In the genomic region with DNA sequence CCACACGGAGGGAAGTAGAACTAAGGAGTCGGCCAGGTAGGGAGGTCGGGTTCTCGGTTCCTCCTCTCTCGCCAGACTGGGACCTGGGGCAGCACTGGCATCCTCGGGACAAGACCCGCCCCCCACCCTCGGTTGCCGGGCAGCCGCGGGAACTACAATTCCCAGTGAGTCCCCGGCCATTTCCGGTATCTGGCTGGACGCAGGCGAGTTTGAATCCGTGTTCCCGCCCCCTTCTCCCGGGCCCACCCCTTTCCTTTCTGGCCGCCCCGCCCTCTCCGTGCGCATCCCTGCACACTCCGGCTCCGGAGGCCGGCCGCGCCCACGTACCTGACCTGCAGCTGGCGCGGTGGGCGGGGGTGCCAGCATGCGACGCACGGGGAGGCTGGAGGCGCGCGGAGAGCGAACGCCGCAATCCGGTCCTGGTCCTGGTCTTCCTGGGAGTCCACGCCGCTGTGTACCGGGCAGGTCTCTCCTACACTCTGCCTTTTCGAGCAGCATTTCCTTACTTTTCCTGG, we compare ENCODE assay signal across 9 cellular contexts. TPM values are rescaled to one million over a fixed set of nuclear protein-coding genes. Genes with fewer than 3 reads are reported as not detected.
DNase-seq lines count a peak whose midpoint lies in the region; ATAC-seq, FAIRE-seq and TF ChIP-seq lines count a peak whose summit lies in the region.
"Had no signal": no experiment of that assay in that cellular context is flagged by ENCODE, and none has a peak within 500 bp of the region (broad histone marks: within the 10 kb centered on the region; RNA-seq: fewer than 3 reads in every experiment).

No MANE protein-coding gene starts in this region.

- no peak for TF ChIP-seq CTCF in D721Med (IDR thresholded peaks at IDR 0.05; ENCODE audit: insufficient read depth, missing control alignments)
- TF ChIP-seq CTCF in fibroblast of lung (conservative IDR thresholded peaks at IDR 0.05 in 1 of 2, IDR thresholded peaks at IDR 0.05 in 1 of 2; ENCODE audit: low read depth in 1 of 2, low read length in 2 of 2): no peak

- H3K9ac ChIP-seq in fibroblast of lung (ENCODE audit: insufficient read depth, low read length): peak overlapping the region; percentile 66

- no peaks in the 10 kb centered on the region for H3K36me3 ChIP-seq in fibroblast of lung (ENCODE audit: control insufficient read depth, insufficient read depth, low read length)

- ATAC-seq in GM21529 (IDR thresholded peaks at IDR 0.05; ENCODE audit: unreplicated experiment) (peak; percentile 72), naive B cell (ENCODE audit: low read depth in 2 of 2) (peak; percentile 30 to 35)
- ATAC-seq in stimulated activated naive CD8-positive, alpha-beta T cell treated with anti-CD3 and anti-CD28 coated beads, Interleukin-15, amount 100 ng/mL, for 72 hours: peak; percentile 62

- H3K36me3 Mint-ChIP-seq in naive B cell: no peaks in the 10 kb centered on the region

- no peaks in the 10 kb centered on the region for H3K4me1 ChIP-seq in fibroblast of lung (ENCODE audit: control insufficient read depth, extremely low read depth, insufficient read depth, low read length)

- H3K27me3 Mint-ChIP-seq in naive B cell: peaks cover 3 to 18% (median 13%) of the 10 kb centered on the region in 3 donors
- H3K27me3 Mint-ChIP-seq in stimulated activated naive CD8-positive, alpha-beta T cell treated with anti-CD3 and anti-CD28 coated beads, Interleukin-15, amount 100 ng/mL, for 72 hours: peaks cover 20% of the 10 kb centered on the region

- DNase-seq in D721Med (ENCODE audit: insufficient read length, low spot score) (peak; percentile 67), OCI-M1 (lab: John Stamatoyannopoulos, UW) (peak; percentile 81), fibroblast of lung (ENCODE audit: low read depth in 2 of 2) (peak; percentile 73 to 76), naive B cell (no peak)
- DNase-seq in activated T-helper 1 cell treated with anti-CD3 and anti-CD28 coated beads, Interleukin-2, amount 50 U/mL, for 16 hours (ENCODE audit: low read depth in 1 of 2, low spot score in 1 of 2): peak; percentile 25 to 36
- peak in 1 of 2 donors; percentile 50 for DNase-seq in stimulated activated naive CD8-positive, alpha-beta T cell treated with anti-CD3 and anti-CD28 coated beads, Interleukin-15, amount 100 ng/mL, for 72 hours

- H3K27ac Mint-ChIP-seq in naive B cell: peak overlapping the region; percentile 58 to 95 (median 90)
- H3K27ac Mint-ChIP-seq in stimulated activated naive CD8-positive, alpha-beta T cell treated with anti-CD3 and anti-CD28 coated beads, Interleukin-15, amount 100 ng/mL, for 72 hours: peak overlapping the region; percentile 94 to 95

- peaks cover 0 to 2% (median 0%) of the 10 kb centered on the region in 7 donors for H3K9me3 Mint-ChIP-seq in naive B cell
- H3K9me3 Mint-ChIP-seq in stimulated activated naive CD8-positive, alpha-beta T cell treated with anti-CD3 and anti-CD28 coated beads, Interleukin-15, amount 100 ng/mL, for 72 hours: no peaks in the 10 kb centered on the region

- peak overlapping the region; percentile 86 for H3K27ac ChIP-seq in fibroblast of lung (ENCODE audit: insufficient read depth, low read length)

- no peaks in the 10 kb centered on the region for H3K9me3 ChIP-seq in fibroblast of lung (ENCODE audit: control insufficient read depth, insufficient read depth, low read depth, low read length)

- no peaks in the 10 kb centered on the region for H3K79me2 ChIP-seq in fibroblast of lung (ENCODE audit: control insufficient read depth, insufficient read depth, low read length)

- TF ChIP-seq EP300 in Ishikawa (IDR thresholded peaks at IDR 0.05; ENCODE audit: borderline replicate concordance): no peak

- no peak for TF ChIP-seq RAD21 in Ishikawa (IDR thresholded peaks at IDR 0.05; ENCODE audit: low read depth)

- peak overlapping the region; percentile 85 for H3K4me2 ChIP-seq in fibroblast of lung (ENCODE audit: extremely low read depth, insufficient read depth, low read length)

- H3K27me3 ChIP-seq in fibroblast of lung (ENCODE audit: control insufficient read depth, insufficient read depth, low read length): no peaks in the 10 kb centered on the region

- H4K20me1 ChIP-seq in fibroblast of lung (ENCODE audit: control insufficient read depth, extremely low read depth, insufficient read depth, low read length): no peaks in the 10 kb centered on the region

- H3K4me3 ChIP-seq in fibroblast of lung (replicated peaks in 1 of 4; ENCODE audit: control extremely low read depth in 1 of 4, insufficient read depth in 1 of 4, low read depth in 3 of 4, low read length in 4 of 4): peak overlapping the region; percentile 46 to 89 (median 72)

- peak overlapping the region; percentile 60 for H2AFZ ChIP-seq in fibroblast of lung (ENCODE audit: low read length)

- H3K4me3 Mint-ChIP-seq in naive B cell: peak overlapping the region; percentile 83 to 98 (median 94)
- peak overlapping the region; percentile 88 to 92 for H3K4me3 Mint-ChIP-seq in stimulated activated naive CD8-positive, alpha-beta T cell treated with anti-CD3 and anti-CD28 coated beads, Interleukin-15, amount 100 ng/mL, for 72 hours

- no peak for FAIRE-seq in D721Med (lab: Jason Lieb, UNC)
- FAIRE-seq: colon had no signal

- peaks cover 15 to 18% (median 17%) of the 10 kb centered on the region in 3 donors for H3K4me1 Mint-ChIP-seq in naive B cell
- peaks cover 33% of the 10 kb centered on the region for H3K4me1 Mint-ChIP-seq in stimulated activated naive CD8-positive, alpha-beta T cell treated with anti-CD3 and anti-CD28 coated beads, Interleukin-15, amount 100 ng/mL, for 72 hours

TF ChIP-seq in Ishikawa, 13 proteins besides CTCF, POLR2A, EP300 and RAD21:
- TF ChIP-seq NFIC (IDR thresholded peaks at IDR 0.05) (no peak), CREB1 (IDR thresholded peaks at IDR 0.05; ENCODE audit: low read depth) (no peak), YY1 (IDR thresholded peaks at IDR 0.05; ENCODE audit: low read depth) (no peak), FOXM1 (IDR thresholded peaks at IDR 0.05; ENCODE audit: borderline replicate concordance, low read depth) (no peak), TAF1 (IDR thresholded peaks at IDR 0.05; ENCODE audit: low read depth) (no peak), ZBTB7A (IDR thresholded peaks at IDR 0.05; ENCODE audit: low read depth) (no peak), EGR1 (IDR thresholded peaks at IDR 0.05) (peak; percentile 33; the same call in 1 of the 2 replicates), TEAD4 (IDR thresholded peaks at IDR 0.05) (no peak), TCF12 (IDR thresholded peaks at IDR 0.05; ENCODE audit: low read depth) (0 out of 2 replicates have a peak, but pooled peaks have one; percentile 7)
- TF ChIP-seq, protein P1, sequence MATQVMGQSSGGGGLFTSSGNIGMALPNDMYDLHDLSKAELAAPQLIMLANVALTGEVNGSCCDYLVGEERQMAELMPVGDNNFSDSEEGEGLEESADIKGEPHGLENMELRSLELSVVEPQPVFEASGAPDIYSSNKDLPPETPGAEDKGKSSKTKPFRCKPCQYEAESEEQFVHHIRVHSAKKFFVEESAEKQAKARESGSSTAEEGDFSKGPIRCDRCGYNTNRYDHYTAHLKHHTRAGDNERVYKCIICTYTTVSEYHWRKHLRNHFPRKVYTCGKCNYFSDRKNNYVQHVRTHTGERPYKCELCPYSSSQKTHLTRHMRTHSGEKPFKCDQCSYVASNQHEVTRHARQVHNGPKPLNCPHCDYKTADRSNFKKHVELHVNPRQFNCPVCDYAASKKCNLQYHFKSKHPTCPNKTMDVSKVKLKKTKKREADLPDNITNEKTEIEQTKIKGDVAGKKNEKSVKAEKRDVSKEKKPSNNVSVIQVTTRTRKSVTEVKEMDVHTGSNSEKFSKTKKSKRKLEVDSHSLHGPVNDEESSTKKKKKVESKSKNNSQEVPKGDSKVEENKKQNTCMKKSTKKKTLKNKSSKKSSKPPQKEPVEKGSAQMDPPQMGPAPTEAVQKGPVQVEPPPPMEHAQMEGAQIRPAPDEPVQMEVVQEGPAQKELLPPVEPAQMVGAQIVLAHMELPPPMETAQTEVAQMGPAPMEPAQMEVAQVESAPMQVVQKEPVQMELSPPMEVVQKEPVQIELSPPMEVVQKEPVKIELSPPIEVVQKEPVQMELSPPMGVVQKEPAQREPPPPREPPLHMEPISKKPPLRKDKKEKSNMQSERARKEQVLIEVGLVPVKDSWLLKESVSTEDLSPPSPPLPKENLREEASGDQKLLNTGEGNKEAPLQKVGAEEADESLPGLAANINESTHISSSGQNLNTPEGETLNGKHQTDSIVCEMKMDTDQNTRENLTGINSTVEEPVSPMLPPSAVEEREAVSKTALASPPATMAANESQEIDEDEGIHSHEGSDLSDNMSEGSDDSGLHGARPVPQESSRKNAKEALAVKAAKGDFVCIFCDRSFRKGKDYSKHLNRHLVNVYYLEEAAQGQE (IDR thresholded peaks at IDR 0.05; ENCODE audit: low read depth): no peak
- TF ChIP-seq, protein P2, sequence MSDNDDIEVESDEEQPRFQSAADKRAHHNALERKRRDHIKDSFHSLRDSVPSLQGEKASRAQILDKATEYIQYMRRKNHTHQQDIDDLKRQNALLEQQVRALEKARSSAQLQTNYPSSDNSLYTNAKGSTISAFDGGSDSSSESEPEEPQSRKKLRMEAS (IDR thresholded peaks at IDR 0.05): peak; percentile 44; the same call in 1 of the 2 replicates

RNA-seq across cellular contexts. Expression of a gene that starts 10.2 kb away (rescaled TPM):
- total RNA-seq in fibroblast of lung: 20.0 and 24.6 TPM in 2 replicates
- polyA plus RNA-seq in fibroblast of lung: 20.6 and 21.0 TPM in 2 replicates
- 12.9 and 14.9 TPM in 2 replicates for polyA plus RNA-seq in fibroblast of lung (2012)
- polyA minus RNA-seq in fibroblast of lung (ENCODE audit: low replicate concordance): 4.8 and 12.6 TPM in 2 replicates
- 1 to 10 TPM; 2.1 to 5.0 (median 3.2) TPM for polyA plus RNA-seq in naive B cell (ENCODE audit: low read depth in 6 of 6)

RNA-seq across cellular contexts. Expression of a gene that starts 11.3 kb away (rescaled TPM):
- total RNA-seq in fibroblast of lung: not detected in 2 replicates
- not detected in 2 replicates for polyA plus RNA-seq in fibroblast of lung
- 0.21 TPM in 1 of 2 replicates, not detected in the other for polyA plus RNA-seq in fibroblast of lung (2012)
- not detected in 2 replicates for polyA minus RNA-seq in fibroblast of lung (ENCODE audit: low replicate concordance)
- polyA plus RNA-seq in naive B cell (ENCODE audit: low read depth in 6 of 6): not detected
